ENCODE assay signal across 8 cellular contexts in the genomic region with DNA sequence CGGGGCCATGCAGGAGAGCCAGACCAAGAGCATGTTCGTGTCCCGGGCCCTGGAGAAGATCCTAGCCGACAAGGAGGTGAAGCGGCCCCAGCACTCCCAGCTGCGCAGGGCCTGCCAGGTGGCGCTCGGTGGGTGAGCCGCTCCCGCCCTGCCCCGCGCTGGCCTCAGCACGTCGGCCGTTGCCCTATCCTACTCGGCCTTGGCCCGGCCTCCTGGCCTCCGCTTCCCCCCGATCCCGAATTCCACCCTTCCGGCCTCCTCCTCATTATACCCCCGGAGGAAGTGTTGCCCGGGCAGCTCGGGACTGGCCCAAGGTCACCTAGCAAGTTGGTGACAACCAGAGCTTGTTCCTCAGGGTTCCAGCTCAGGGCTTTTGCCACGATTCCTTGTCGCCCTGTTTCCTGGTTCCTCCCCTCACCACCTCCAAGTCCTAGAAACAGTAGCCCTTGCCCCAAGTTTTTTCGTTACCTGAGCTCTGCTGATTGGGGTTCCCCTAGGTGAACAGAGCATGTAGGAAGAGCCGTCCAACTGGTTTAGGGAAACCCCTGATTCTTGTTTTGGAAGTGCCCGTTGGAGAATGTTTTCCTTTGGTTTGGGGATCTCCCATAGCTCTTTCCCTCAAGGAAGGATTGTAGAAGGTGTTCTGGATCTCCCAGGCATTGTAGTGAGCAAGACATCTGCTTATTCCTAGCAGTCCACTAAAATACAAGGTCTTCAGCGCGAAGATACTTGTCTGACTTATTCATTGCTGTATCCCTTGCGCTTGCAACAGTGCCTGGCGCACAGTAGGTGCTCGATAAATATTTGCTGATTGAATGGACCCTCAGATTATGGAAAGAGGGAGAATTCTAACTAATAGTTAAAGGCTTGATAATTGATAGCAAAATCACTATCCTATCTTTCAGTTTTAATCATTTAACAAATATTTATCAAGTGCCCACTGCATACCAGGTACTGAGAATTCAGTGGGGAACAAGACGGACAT. TPM values are rescaled to one million over a fixed set of nuclear protein-coding genes. Genes with fewer than 3 reads are reported as not detected.
A peak's percentile ranks its signal among the peaks of the same experiment; 100 is the strongest.
DNase-seq lines count a peak whose midpoint lies in the region; ATAC-seq and TF ChIP-seq lines count a peak whose summit lies in the region.

No MANE protein-coding gene starts in this region.

- intact Hi-C loops in left lung (cut with DNase I), result no loop called here

- H3K4me1 ChIP-seq in NT2/D1 (ENCODE audit: insufficient read depth, insufficient read length) (peaks cover 13% of the 10 kb centered on the region), left lung (peaks cover 26 to 56% of the 10 kb centered on the region in 2 donors), suprapubic skin (peaks cover 54% of the 10 kb centered on the region)

- H3K9me3 ChIP-seq in NT2/D1 (ENCODE audit: insufficient read depth, low read length), result no peaks in the 10 kb centered on the region
- H3K9me3 ChIP-seq in left lung, result no peaks in the 10 kb centered on the region
- no peaks in the 10 kb centered on the region for H3K9me3 ChIP-seq in suprapubic skin

- WGBS in suprapubic skin, result 13% methylated on average over 31 of the region's 35 CpGs

- POLR2A ChIA-PET in AG04449 (lab: Yijun Ruan, JAX), result interaction anchor here (0.7 kb wide), 1 partner anchor 15 kb away, joined by 3 read pairs; no protein-coding TSS in a partner anchor

- no peak for TF ChIP-seq POLR2A in suprapubic skin (IDR thresholded peaks at IDR 0.05)

- DNase-seq in AG04449 (ENCODE audit: low read depth, low spot score), result no peak
- DNase-seq in NT2/D1 (ENCODE audit: low read depth, low spot score), result peak; percentile 20
- no peak for DNase-seq in choroid plexus epithelial cell (ENCODE audit: low read depth)
- peak; percentile 64 to 90 for DNase-seq in left lung
- DNase-seq in suprapubic skin (ENCODE audit: low spot score in 2 of 2), result peak; percentile 74 to 83
- no peak for DNase-seq in effector CD4-positive, alpha-beta T cell

- no peak for TF ChIP-seq EP300 in suprapubic skin (IDR thresholded peaks at IDR 0.05)

- TF ChIP-seq CTCF in AG04449 (IDR thresholded peaks at IDR 0.05; ENCODE audit: insufficient read depth, low read length, missing control alignments) (no peak), choroid plexus epithelial cell (conservative IDR thresholded peaks at IDR 0.05; ENCODE audit: low read depth, low read length) (no peak), left lung (IDR thresholded peaks at IDR 0.05) (no peak), suprapubic skin (IDR thresholded peaks at IDR 0.05) (no peak)

- no peaks in the 10 kb centered on the region for H3K27me3 ChIP-seq in NT2/D1 (ENCODE audit: insufficient read depth, insufficient read length)
- H3K27me3 ChIP-seq in left lung, result no peaks in the 10 kb centered on the region
- no peaks in the 10 kb centered on the region for H3K27me3 ChIP-seq in suprapubic skin

- peak overlapping the region; percentile 98 for H3K9ac ChIP-seq in NT2/D1 (ENCODE audit: insufficient read length, low read depth)

- H3K27ac ChIP-seq in left lung, result peak overlapping the region; percentile 96
- peak overlapping the region; percentile 99 for H3K27ac ChIP-seq in suprapubic skin

- H3K4me3 ChIP-seq in AG04449 (ENCODE audit: low read depth, low read length) (peak overlapping the region; percentile 91), NT2/D1 (ENCODE audit: insufficient read length, low read depth) (peak overlapping the region; percentile 91), choroid plexus epithelial cell (ENCODE audit: low read depth, low read length) (peak overlapping the region; percentile 76), left lung (peak overlapping the region; percentile 85 to 92), suprapubic skin (peak overlapping the region; percentile 99)

- CTCF ChIA-PET in AG04449 (lab: Yijun Ruan, JAX), result interaction anchor here (0.8 to 4.0 kb wide), 6 partner anchors 12 to 285 kb away, joined by 3 to 26 read pairs (median 4); no protein-coding TSS in a partner anchor

- H3K36me3 ChIP-seq in NT2/D1 (ENCODE audit: insufficient read depth, insufficient read length, low read length) (peaks cover 2% of the 10 kb centered on the region), left lung (no peaks in the 10 kb centered on the region), suprapubic skin (no peaks in the 10 kb centered on the region)

- peak; percentile 33 for ATAC-seq in GM18861 (IDR thresholded peaks at IDR 0.05; ENCODE audit: unreplicated experiment)
- ATAC-seq in HG03103 (IDR thresholded peaks at IDR 0.05; ENCODE audit: low read depth, unreplicated experiment), result peak; percentile 21
- peak; percentile 73 for ATAC-seq in left lung

RNA-seq across cellular contexts. Expression of a gene that starts 0.7 kb away (rescaled TPM):
- total RNA-seq in left lung (10 to 100 TPM; 31.6 to 34.5 TPM), suprapubic skin (10 to 100 TPM; 29.9 to 84.7 (median 39.1) TPM)

Comparison
In these comparisons a context has a peak if more than half of its experiments do, and no peak if none do; other contexts are left out.
1. DNase-seq: peak in NT2/D1 (single experiment), left lung (2 of 2) and suprapubic skin (2 of 2); none in AG04449 (single experiment), choroid plexus epithelial cell (single experiment) and effector CD4-positive, alpha-beta T cell (single experiment).
2. ATAC-seq: peak in every context shown above with its lines; median percentile 73 in left lung; 33 in GM18861; 21 in HG03103.
3. Peak in every context shown above with its lines, with median percentiles within 50 percentile points of each other: H3K4me3 ChIP-seq.